Comparison of ENCODE assay signal across 10 cellular contexts in genomic region chr10:118002581-118002980, GRCh38. TPM values are rescaled to one million over a fixed set of nuclear protein-coding genes. Genes with fewer than 3 reads are reported as not detected.
DNase-seq lines count a peak whose midpoint lies in the region; TF ChIP-seq lines count a peak whose summit lies in the region.
"Had no signal": no experiment of that assay in that cellular context is flagged by ENCODE, and none has a peak within 500 bp of the region (broad histone marks: within the 10 kb centered on the region; RNA-seq: fewer than 3 reads in every experiment).

No MANE protein-coding gene starts in this region.

- no peak overlapping the region for H3K9ac ChIP-seq in mesendoderm (ENCODE audit: low read length)

- H3K36me3 ChIP-seq in mesendoderm (ENCODE audit: control insufficient read depth, insufficient read depth, low read length) (no peaks in the 10 kb centered on the region), transverse colon (no peaks in the 10 kb centered on the region)

- H3K4me1 ChIP-seq in mesendoderm (ENCODE audit: control insufficient read depth, low read depth, low read length) (no peaks in the 10 kb centered on the region), transverse colon (no peaks in the 10 kb centered on the region)

- no peak overlapping the region for H3K4me3 Mint-ChIP-seq in activated T-helper 2 cell treated with anti-CD3 and anti-CD28 coated beads, Interferon-gamma antibody, Interleukin-2, Interleukin-4, amounts not matched to agents 10 μg/mL and 5 μg/mL and 100 μg/mL, durations not matched to agents 14 hours and 24 hours and 36 hours (ENCODE audit: low read depth)
- H3K4me3 Mint-ChIP-seq: activated naive CD8-positive, alpha-beta T cell had no signal

- in situ Hi-C loops in transverse colon (cut with MboI; ENCODE audit: low pct_ligation_motif_present in 1 of 4, low pct_unique_long_range_greater_than_20kb in 1 of 4, low sequenced_read_pairs in 3 of 4), result no loop called here

- no peak overlapping the region for H2AK5ac ChIP-seq in mesendoderm (ENCODE audit: low read length)

- no peak overlapping the region for H3K4ac ChIP-seq in mesendoderm (ENCODE audit: low read depth, low read length)

- H3K27me3 ChIP-seq in mesendoderm (ENCODE audit: insufficient read depth, low read length, poor library complexity), result no peaks in the 10 kb centered on the region
- no peaks in the 10 kb centered on the region for H3K27me3 ChIP-seq in transverse colon

- H2BK5ac ChIP-seq in mesendoderm (ENCODE audit: low read length), result no peak overlapping the region

- no peak for TF ChIP-seq POLR2A in transverse colon (IDR thresholded peaks at IDR 0.05)

- H3K27me3 Mint-ChIP-seq in activated T-helper 2 cell treated with anti-CD3 and anti-CD28 coated beads, Interferon-gamma antibody, Interleukin-2, Interleukin-4, amounts not matched to agents 10 μg/mL and 5 μg/mL and 100 μg/mL, durations not matched to agents 14 hours and 24 hours and 36 hours (ENCODE audit: low read depth), result no peaks in the 10 kb centered on the region
- H3K27me3 Mint-ChIP-seq: activated naive CD8-positive, alpha-beta T cell had no signal

- no peaks in the 10 kb centered on the region for H3K79me1 ChIP-seq in mesendoderm (ENCODE audit: low read length)

- no peak overlapping the region for H3K4me2 ChIP-seq in mesendoderm (ENCODE audit: low read length)

- no peak overlapping the region for H3K18ac ChIP-seq in mesendoderm (ENCODE audit: low read length)

- H3K27ac Mint-ChIP-seq in activated T-helper 2 cell treated with anti-CD3 and anti-CD28 coated beads, Interferon-gamma antibody, Interleukin-2, Interleukin-4, amounts not matched to agents 10 μg/mL and 5 μg/mL and 100 μg/mL, durations not matched to agents 14 hours and 24 hours and 36 hours, result peak overlapping the region; percentile 69
- H3K27ac Mint-ChIP-seq: activated naive CD8-positive, alpha-beta T cell had no signal

- no peak overlapping the region for H4K8ac ChIP-seq in mesendoderm (ENCODE audit: low read depth, low read length)

- no peak overlapping the region for H2BK15ac ChIP-seq in mesendoderm (replicated peaks; ENCODE audit: low read depth)

- no peak overlapping the region for H2BK120ac ChIP-seq in mesendoderm (ENCODE audit: low read depth, low read length)

- no peaks in the 10 kb centered on the region for H3K79me2 ChIP-seq in mesendoderm (ENCODE audit: control insufficient read depth, insufficient read depth, low read length)

- no peak overlapping the region for H3K23ac ChIP-seq in mesendoderm (ENCODE audit: low read length)

- intact Hi-C loops in activated T-helper 2 cell treated with anti-CD3 and anti-CD28 coated beads, Interferon-gamma antibody, Interleukin-2, Interleukin-4, amounts not matched to agents 10 μg/mL and 5 μg/mL and 100 μg/mL, durations not matched to agents 14 hours and 24 hours and 36 hours (cut with micrococcal nuclease), result no loop called here
- intact Hi-C loops in transverse colon (cut with DNase I; ENCODE audit: low total_unique reads), result no loop called here

- peaks cover 27% of the 10 kb centered on the region for H3K36me3 Mint-ChIP-seq in activated T-helper 2 cell treated with anti-CD3 and anti-CD28 coated beads, Interferon-gamma antibody, Interleukin-2, Interleukin-4, amounts not matched to agents 10 μg/mL and 5 μg/mL and 100 μg/mL, durations not matched to agents 14 hours and 24 hours and 36 hours (ENCODE audit: low read depth)

- H3K4me3 ChIP-seq in mesendoderm (ENCODE audit: low read length), result no peak overlapping the region
- no peak overlapping the region for H3K4me3 ChIP-seq in transverse colon
- H3K4me3 ChIP-seq: SK-N-MC had no signal

- TF ChIP-seq EP300 in transverse colon (IDR thresholded peaks at IDR 0.05; ENCODE audit: low read depth), result no peak

- DNase-seq in EH (ENCODE audit: low read depth) (peak; percentile 59), HT1080 (ENCODE audit: low read depth) (peak; percentile 73), mesendoderm (peak; percentile 69), UCSD-AML1 (lab: John Stamatoyannopoulos, UW; ENCODE audit: unreplicated experiment) (no peak), transverse colon (no peak), GDM1 (lab: John Stamatoyannopoulos, UW) (no peak)
- DNase-seq in activated T-helper 2 cell treated with anti-CD3 and anti-CD28 coated beads, Interferon-gamma antibody, Interleukin-2, Interleukin-4, amounts not matched to agents 10 μg/mL and 5 μg/mL and 100 μg/mL, durations not matched to agents 14 hours and 24 hours and 36 hours (ENCODE audit: low spot score), result no peak
- DNase-seq: activated CD4-positive, alpha-beta T cell treated with anti-CD3 and anti-CD28 coated beads for 1 hour had no signal

- H4K5ac ChIP-seq in mesendoderm (ENCODE audit: low read length), result no peak overlapping the region

- no peak overlapping the region for H3K27ac ChIP-seq in mesendoderm (ENCODE audit: low read depth, low read length)
- no peak overlapping the region for H3K27ac ChIP-seq in transverse colon
- H3K27ac ChIP-seq: SK-N-MC had no signal

- no peak overlapping the region for H3K56ac ChIP-seq in mesendoderm (ENCODE audit: low read length)

- no peaks in the 10 kb centered on the region for H3K9me3 ChIP-seq in transverse colon

- H3K9me3 Mint-ChIP-seq in activated T-helper 2 cell treated with anti-CD3 and anti-CD28 coated beads, Interferon-gamma antibody, Interleukin-2, Interleukin-4, amounts not matched to agents 10 μg/mL and 5 μg/mL and 100 μg/mL, durations not matched to agents 14 hours and 24 hours and 36 hours, result no peaks in the 10 kb centered on the region

- H3K4me1 Mint-ChIP-seq in activated T-helper 2 cell treated with anti-CD3 and anti-CD28 coated beads, Interferon-gamma antibody, Interleukin-2, Interleukin-4, amounts not matched to agents 10 μg/mL and 5 μg/mL and 100 μg/mL, durations not matched to agents 14 hours and 24 hours and 36 hours (ENCODE audit: low read depth), result peaks cover 9% of the 10 kb centered on the region

- WGBS in mesendoderm (ENCODE audit: extremely low coverage, insufficient coverage, low lambda C conversion rate), result no CpG with 5 or more reads among the region's 6 CpGs
- WGBS in transverse colon (ENCODE audit: low coverage in 1 of 2), 2 donors, result 94 to 100% methylated on average over 3 to 6 of the region's 6 CpGs

- TF ChIP-seq CTCF in transverse colon (IDR thresholded peaks at IDR 0.05), result no peak

RNA-seq across cellular contexts. Expression of gene RAB11FIP2, which starts 44.2 kb away (rescaled TPM):
- 8.2 and 12.3 TPM in 2 replicates for total RNA-seq in HT1080 (2014; rRNA removed; shearing (Covaris generic))
- polyA plus RNA-seq in HT1080 (2015; cell fraction: cytosol; rRNA removed), result 11.0 and 14.3 TPM in 2 replicates
- 15.0 TPM in 2 replicates for polyA plus RNA-seq in HT1080 (2015; cell fraction: nucleus; rRNA removed)
- 11.2 and 13.8 TPM in 2 replicates for total RNA-seq in activated T-helper 2 cell treated with anti-CD3 and anti-CD28 coated beads, Interferon-gamma antibody, Interleukin-2, Interleukin-4, amounts not matched to agents 10 μg/mL and 5 μg/mL and 100 μg/mL, durations not matched to agents 14 hours and 24 hours and 36 hours
- 15.5 TPM for polyA plus RNA-seq in mesendoderm (2013, experiment 1 of 2)
- 15.8 TPM for polyA plus RNA-seq in mesendoderm (2013, experiment 2 of 2)
- total RNA-seq in transverse colon, result 10 to 100 TPM in 2 of 4 donors, 1 to 10 TPM in 2; 3.0 to 18.4 (median 9.0) TPM

Comparison
In these comparisons a context has a peak if more than half of its experiments do, and no peak if none do; other contexts are left out.
1. DNase-seq: peak in EH (single experiment), HT1080 (single experiment) and mesendoderm (single experiment); none in activated T-helper 2 cell treated with anti-CD3 and anti-CD28 coated beads, Interferon-gamma antibody, Interleukin-2, Interleukin-4, amounts not matched to agents 10 μg/mL and 5 μg/mL and 100 μg/mL, durations not matched to agents 14 hours and 24 hours and 36 hours (single experiment), UCSD-AML1 (single experiment), transverse colon (single experiment) and GDM1 (single experiment).